8 cellular contexts compared by ENCODE assay signal in genomic region chr1:235327559-235328270, GRCh38. TPM values are rescaled to one million over a fixed set of nuclear protein-coding genes. Genes with fewer than 3 reads are reported as not detected.
DNase-seq lines count a peak whose midpoint lies in the region; ATAC-seq and TF ChIP-seq lines count a peak whose summit lies in the region.

A gene with protein sequence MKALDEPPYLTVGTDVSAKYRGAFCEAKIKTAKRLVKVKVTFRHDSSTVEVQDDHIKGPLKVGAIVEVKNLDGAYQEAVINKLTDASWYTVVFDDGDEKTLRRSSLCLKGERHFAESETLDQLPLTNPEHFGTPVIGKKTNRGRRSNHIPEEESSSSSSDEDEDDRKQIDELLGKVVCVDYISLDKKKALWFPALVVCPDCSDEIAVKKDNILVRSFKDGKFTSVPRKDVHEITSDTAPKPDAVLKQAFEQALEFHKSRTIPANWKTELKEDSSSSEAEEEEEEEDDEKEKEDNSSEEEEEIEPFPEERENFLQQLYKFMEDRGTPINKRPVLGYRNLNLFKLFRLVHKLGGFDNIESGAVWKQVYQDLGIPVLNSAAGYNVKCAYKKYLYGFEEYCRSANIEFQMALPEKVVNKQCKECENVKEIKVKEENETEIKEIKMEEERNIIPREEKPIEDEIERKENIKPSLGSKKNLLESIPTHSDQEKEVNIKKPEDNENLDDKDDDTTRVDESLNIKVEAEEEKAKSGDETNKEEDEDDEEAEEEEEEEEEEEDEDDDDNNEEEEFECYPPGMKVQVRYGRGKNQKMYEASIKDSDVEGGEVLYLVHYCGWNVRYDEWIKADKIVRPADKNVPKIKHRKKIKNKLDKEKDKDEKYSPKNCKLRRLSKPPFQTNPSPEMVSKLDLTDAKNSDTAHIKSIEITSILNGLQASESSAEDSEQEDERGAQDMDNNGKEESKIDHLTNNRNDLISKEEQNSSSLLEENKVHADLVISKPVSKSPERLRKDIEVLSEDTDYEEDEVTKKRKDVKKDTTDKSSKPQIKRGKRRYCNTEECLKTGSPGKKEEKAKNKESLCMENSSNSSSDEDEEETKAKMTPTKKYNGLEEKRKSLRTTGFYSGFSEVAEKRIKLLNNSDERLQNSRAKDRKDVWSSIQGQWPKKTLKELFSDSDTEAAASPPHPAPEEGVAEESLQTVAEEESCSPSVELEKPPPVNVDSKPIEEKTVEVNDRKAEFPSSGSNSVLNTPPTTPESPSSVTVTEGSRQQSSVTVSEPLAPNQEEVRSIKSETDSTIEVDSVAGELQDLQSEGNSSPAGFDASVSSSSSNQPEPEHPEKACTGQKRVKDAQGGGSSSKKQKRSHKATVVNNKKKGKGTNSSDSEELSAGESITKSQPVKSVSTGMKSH (N-terminal part only) (minus strand): TSS chr1:235328179. CDS start chr1:235326919, 1,260 bp downstream.

- POLR2A ChIA-PET in Panc1 (lab: Charles Lee), result interaction anchor here (0.6 to 1.4 kb wide), 3 partner anchors 16 to 81 kb away, joined by 4 to 14 read pairs (median 7); no protein-coding TSS in a partner anchor

- H3K27me3 ChIP-seq in Panc1 (ENCODE audit: control insufficient read depth, insufficient read depth, low read length), result no peaks in the 10 kb centered on the region
- H3K27me3 ChIP-seq in breast epithelium, result no peaks in the 10 kb centered on the region
- no peaks in the 10 kb centered on the region for H3K27me3 ChIP-seq in layer of hippocampus (ENCODE audit: control insufficient read depth, insufficient read depth, low read length)

- H3K9me3 ChIP-seq in Panc1 (ENCODE audit: control insufficient read depth, insufficient read depth, low read depth, low read length) (no peaks in the 10 kb centered on the region), breast epithelium (no peaks in the 10 kb centered on the region)

- peak; percentile 65 for DNase-seq in stimulated activated CD4-positive, alpha-beta T cell treated with anti-CD3 and anti-CD28 coated beads, Interleukin-15, amount 100 ng/mL, for 24 hours
- no peak for DNase-seq in stimulated activated CD4-positive, alpha-beta T cell treated with anti-CD3 and anti-CD28 coated beads, Interleukin-4, amount 100 ng/mL, for 24 hours
- no peak for DNase-seq in Panc1 (ENCODE audit: low read depth, low spot score)
- DNase-seq in breast epithelium (ENCODE audit: low spot score in 2 of 2), result peak in 1 of 2 donors; percentile 81
- peak; percentile 36 for DNase-seq in stimulated activated CD8-positive, alpha-beta memory T cell treated with anti-CD3 and anti-CD28 coated beads, Interleukin-4, amount 100 ng/mL, for 24 hours (ENCODE audit: low read depth)
- no peak for DNase-seq in GDM1 (lab: John Stamatoyannopoulos, UW)

- TF ChIP-seq CTCF in Panc1 (IDR thresholded peaks at IDR 0.05), result no peak
- TF ChIP-seq CTCF in breast epithelium (IDR thresholded peaks at IDR 0.05), result no peak

- H3K4me3 ChIP-seq in Panc1 (ENCODE audit: low read depth in 2 of 2, low read length in 2 of 2) (peak within 1 kb of the TSS; percentile 95 to 99), breast epithelium (peak within 1 kb of the TSS; percentile 90 to 99 (median 98))

- BruUV-seq in Panc1 (replicated peaks; lab: Mats Ljungman, UMichigan), result no TSS peak

- peaks cover 16% of the 10 kb centered on the region for H3K36me3 ChIP-seq in Panc1 (ENCODE audit: control insufficient read depth, insufficient read depth, low read length)
- H3K36me3 ChIP-seq in breast epithelium, result no peaks in the 10 kb centered on the region

- CTCF ChIA-PET in Panc1 (lab: Charles Lee), result interaction anchor here (0.6 kb wide), 1 partner anchor 97 kb away, joined by 3 read pairs; no protein-coding TSS in a partner anchor

- ATAC-seq in HG02981 (IDR thresholded peaks at IDR 0.05; ENCODE audit: unreplicated experiment) (peak; percentile 1), Panc1 (peak; percentile 42)

- in situ Hi-C loops in Panc1 (cut with HindIII; ENCODE audit: low pct_unique_long_range_greater_than_20kb, low sequenced_read_pairs), result no loop called here

- TF ChIP-seq POLR2A in breast epithelium (IDR thresholded peaks at IDR 0.05), result peak; percentile 75

- peaks cover 23% of the 10 kb centered on the region for H3K4me1 ChIP-seq in Panc1 (ENCODE audit: control insufficient read depth, insufficient read depth, low read length)
- peaks cover 0 to 27% of the 10 kb centered on the region in 2 donors for H3K4me1 ChIP-seq in breast epithelium

- H3K27ac ChIP-seq in Panc1 (ENCODE audit: low read length) (peak within 1 kb of the TSS; percentile 98), breast epithelium (peak within 1 kb of the TSS; percentile 98 to 99), layer of hippocampus (ENCODE audit: low read depth, low read length) (peak within 1 kb of the TSS; percentile 97)

- intact Hi-C loops in Panc1 (cut with micrococcal nuclease; ENCODE audit: unreplicated experiment), result loop anchor here (2.0 to 5.0 kb wide), 2 partner anchors 75 to 87 kb away; no protein-coding TSS in a partner anchor
- intact Hi-C loops in breast epithelium (cut with DNase I; ENCODE audit: low total_unique reads), result no loop called here

RNA-seq across cellular contexts. Expression of the gene that starts here (rescaled TPM):
- total RNA-seq in Panc1 (2021; ENCODE audit: unreplicated experiment), result 37.5 TPM
- polyA plus RNA-seq in Panc1 (2012; ENCODE audit: insufficient read length), result 17.7 TPM
- total RNA-seq in breast epithelium, result 10 to 100 TPM; 34.4 to 91.6 (median 76.7) TPM

Comparison
In these comparisons a context has a peak if more than half of its experiments do, and no peak if none do; other contexts are left out.
1. DNase-seq: peak in stimulated activated CD4-positive, alpha-beta T cell treated with anti-CD3 and anti-CD28 coated beads, Interleukin-15, amount 100 ng/mL, for 24 hours (single experiment) and stimulated activated CD8-positive, alpha-beta memory T cell treated with anti-CD3 and anti-CD28 coated beads, Interleukin-4, amount 100 ng/mL, for 24 hours (single experiment); none in stimulated activated CD4-positive, alpha-beta T cell treated with anti-CD3 and anti-CD28 coated beads, Interleukin-4, amount 100 ng/mL, for 24 hours (single experiment), Panc1 (single experiment) and GDM1 (single experiment).
2. Peak in every context shown above with its lines, with median percentiles within 50 percentile points of each other: H3K27ac ChIP-seq.